In genomic region chr11:86124251-86125233, GRCh38 we compare ENCODE assay signal across 15 cellular contexts. TPM values are rescaled to one million over a fixed set of nuclear protein-coding genes. Genes with fewer than 3 reads are reported as not detected.
A peak's percentile ranks its signal among the peaks of the same experiment; 100 is the strongest.
DNase-seq lines count a peak whose midpoint lies in the region; ATAC-seq, FAIRE-seq and TF ChIP-seq lines count a peak whose summit lies in the region.
"Had no signal": no experiment of that assay in that cellular context is flagged by ENCODE, and none has a peak within 500 bp of the region (broad histone marks: within the 10 kb centered on the region; RNA-seq: fewer than 3 reads in every experiment).

No MANE protein-coding gene starts in this region.

- peaks cover 1% of the 10 kb centered on the region for H3K27me3 Mint-ChIP-seq in endothelial cell (ENCODE audit: unreplicated experiment)
- H3K27me3 Mint-ChIP-seq: progenitor cell of endocrine pancreas had no signal

- no peaks in the 10 kb centered on the region for H3K9me3 ChIP-seq in ascending aorta

- TF ChIP-seq CTCF in ascending aorta (IDR thresholded peaks at IDR 0.05) (no peak), endothelial cell (IDR thresholded peaks at IDR 0.05; ENCODE audit: unreplicated experiment) (no peak)

- no peak overlapping the region for H3K4me3 Mint-ChIP-seq in endothelial cell (ENCODE audit: unreplicated experiment)

- intact Hi-C loops in ascending aorta (cut with DNase I), result no loop called here

- H3K27ac Mint-ChIP-seq in endothelial cell (ENCODE audit: unreplicated experiment), result no peak overlapping the region

- no peaks in the 10 kb centered on the region for H3K36me3 Mint-ChIP-seq in endothelial cell (ENCODE audit: low read depth, unreplicated experiment)

- H3K27me3 ChIP-seq in ascending aorta, result no peaks in the 10 kb centered on the region
- H3K27me3 ChIP-seq: BLaER1 treated with 17β-estradiol and CSF1 and Interleukin-3, amounts not matched to agents 10 nM and 100 nM had no signal

- H3K9me3 Mint-ChIP-seq in endothelial cell (ENCODE audit: unreplicated experiment), result no peaks in the 10 kb centered on the region

- H3K4me1 Mint-ChIP-seq in endothelial cell (ENCODE audit: unreplicated experiment), result peaks cover 4% of the 10 kb centered on the region

- peaks cover 0 to 12% of the 10 kb centered on the region in 2 donors for H3K4me1 ChIP-seq in ascending aorta

- no peak for DNase-seq in GM18507 (ENCODE audit: extremely low spot score, insufficient read length, low read depth)
- DNase-seq in ascending aorta (ENCODE audit: low spot score in 2 of 2), result no peak
- DNase-seq in NCI-H82 (lab: John Stamatoyannopoulos, UW), result no peak
- DNase-seq in endothelial cell (ENCODE audit: low spot score), result no peak
- DNase-seq: foreskin fibroblast; HCEC 1CT; NCI-H146; stimulated activated CD4-positive, alpha-beta T cell treated with anti-CD3 and anti-CD28 coated beads, Interleukin-4, amount 100 ng/mL, for 4 hours had no signal

- FAIRE-seq in GM18507 (lab: Jason Lieb, UNC), result peak; percentile 76
- FAIRE-seq: astrocyte had no signal

- H3K36me3 ChIP-seq in ascending aorta, result no peaks in the 10 kb centered on the region
- H3K36me3 ChIP-seq: BLaER1 treated with 17β-estradiol and CSF1 and Interleukin-3, amounts not matched to agents 10 nM and 100 nM had no signal

- ATAC-seq in GM19452 (IDR thresholded peaks at IDR 0.05; ENCODE audit: unreplicated experiment), result peak; percentile 49
- ATAC-seq in HG03045 (IDR thresholded peaks at IDR 0.05; ENCODE audit: unreplicated experiment), result peak; percentile 41
- ATAC-seq in GM21423 (IDR thresholded peaks at IDR 0.05; ENCODE audit: unreplicated experiment), result no peak
- ATAC-seq in GM21528 (IDR thresholded peaks at IDR 0.05; ENCODE audit: low FRiP score, unreplicated experiment), result no peak

- H3K4me3 ChIP-seq in ascending aorta, result no peak overlapping the region
- H3K4me3 ChIP-seq: BLaER1 treated with 17β-estradiol and CSF1 and Interleukin-3, amounts not matched to agents 10 nM and 100 nM had no signal

- H3K27ac ChIP-seq in ascending aorta, result peak overlapping the region; percentile 41 to 67
- H3K27ac ChIP-seq: BLaER1 treated with 17β-estradiol and CSF1 and Interleukin-3, amounts not matched to agents 10 nM and 100 nM had no signal

RNA-seq across cellular contexts. Expression of gene PICALM, which starts 55.7 kb away (rescaled TPM):
- total RNA-seq in ascending aorta, result 158 TPM
- total RNA-seq in endothelial cell (ENCODE audit: unreplicated experiment), result 125 TPM

Comparison
In these comparisons a context has a peak if more than half of its experiments do, and no peak if none do; other contexts are left out.
1. ATAC-seq: peak in GM19452 (single experiment) and HG03045 (single experiment); none in GM21423 (single experiment) and GM21528 (single experiment).